ENCODE assay signal across 22 cellular contexts in genomic region chr3:149450281-149450680, GRCh38. TPM values are rescaled to one million over a fixed set of nuclear protein-coding genes. Genes with fewer than 3 reads are reported as not detected.
A peak's percentile ranks its signal among the peaks of the same experiment; 100 is the strongest.
DNase-seq lines count a peak whose midpoint lies in the region; ATAC-seq, FAIRE-seq and TF ChIP-seq lines count a peak whose summit lies in the region.
"Had no signal": no experiment of that assay in that cellular context is flagged by ENCODE, and none has a peak within 500 bp of the region (broad histone marks: within the 10 kb centered on the region; RNA-seq: fewer than 3 reads in every experiment).

No MANE protein-coding gene starts in this region.

- H3K9me3 ChIP-seq in left ventricle myocardium inferior (replicated peaks) (peaks cover 15% of the 10 kb centered on the region), GM12878 (replicated peaks; ENCODE audit: control insufficient read depth, insufficient read depth, low read length) (peaks cover 6% of the 10 kb centered on the region), ovary (no peaks in the 10 kb centered on the region)

- intact Hi-C loops in left ventricle myocardium inferior (cut with micrococcal nuclease) (no loop called here), Right ventricle myocardium superior (cut with DNase I) (no loop called here), GM12878 (cut with micrococcal nuclease; ENCODE audit: unreplicated experiment) (no loop called here), ovary (cut with DNase I) (no loop called here)

- no peak overlapping the region for H3K4me3 ChIP-seq in left ventricle myocardium inferior
- H3K4me3 ChIP-seq in GM12878: no peak overlapping the region
- H3K4me3 ChIP-seq in ovary: no peak overlapping the region
- H3K4me3 ChIP-seq: skin epidermis had no signal

- H3K9ac ChIP-seq in GM12878 (ENCODE audit: control insufficient read depth, insufficient read depth, low read length): no peak overlapping the region

- POLR2A ChIA-PET in GM12878 (lab: Charles Lee): no interaction called here

- H2AFZ ChIP-seq in GM12878 (ENCODE audit: control insufficient read depth, low read depth, low read length): no peak overlapping the region

- TF ChIP-seq CTCF in left ventricle myocardium inferior (IDR thresholded peaks at IDR 0.05; ENCODE audit: borderline replicate concordance) (no peak), GM12878 (IDR thresholded peaks at IDR 0.05 in 2 of 3, conservative IDR thresholded peaks at IDR 0.05 in 1 of 3; ENCODE audit: control insufficient read depth in 2 of 3, extremely low read depth in 1 of 3, insufficient read depth in 1 of 3, low read depth in 3 of 3, low read length in 3 of 3) (no peak), ovary (IDR thresholded peaks at IDR 0.05) (no peak)

- 42% methylated on average over 2 of the region's 2 CpGs for WGBS in GM12878 (ENCODE audit: insufficient coverage, insufficient replicate concordance, low lambda C conversion rate, missing lambda C conversion rate)
- WGBS in ovary, 3 donors: 79 to 90% (median 83%) methylated on average over 2 of the region's 2 CpGs

- CTCF ChIA-PET in GM12878 (lab: Yijun Ruan, JAX): no interaction called here

- ATAC-seq in Right ventricle myocardium superior (ENCODE audit: poor library complexity) (no peak), GM12878 (peak; percentile 54), GM19023 (IDR thresholded peaks at IDR 0.05; ENCODE audit: unreplicated experiment) (no peak)
- ATAC-seq: activated CD8-positive, alpha-beta memory T cell treated with anti-CD3 and anti-CD28 coated beads, Interleukin-2, amount 10 ng/mL, durations not matched to agents 7 days and 5 days; esophagus mucosa; naive thymus-derived CD4-positive, alpha-beta T cell had no signal

- H3K27me3 ChIP-seq in left ventricle myocardium inferior (ENCODE audit: low read depth) (no peaks in the 10 kb centered on the region), GM12878 (replicated peaks in 1 of 2; ENCODE audit: control insufficient read depth in 2 of 2, insufficient read depth in 2 of 2, low read length in 1 of 2) (no peaks in the 10 kb centered on the region), ovary (no peaks in the 10 kb centered on the region)

- TF ChIP-seq RAD21 in GM12878 (IDR thresholded peaks at IDR 0.05; ENCODE audit: insufficient read depth, low read depth, low read length): no peak

- TF ChIP-seq EP300 in GM12878 (IDR thresholded peaks at IDR 0.05; ENCODE audit: borderline replicate concordance in 1 of 2, control insufficient read depth in 1 of 2, low read depth in 2 of 2, low read length in 2 of 2) (no peak), ovary (IDR thresholded peaks at IDR 0.05) (no peak)

- SMC1A ChIA-PET in GM12878 (lab: Charles Lee; ENCODE audit: uncharacterized antibody, unreplicated experiment): interaction anchor here (0.7 to 1.4 kb wide), 2 partner anchors 9 to 29 kb away, joined by 3 to 5 read pairs; no protein-coding TSS in a partner anchor

- H3K79me2 ChIP-seq in GM12878 (ENCODE audit: control insufficient read depth, insufficient read depth, low read length): no peaks in the 10 kb centered on the region

- in situ Hi-C loops in GM12878 (cut with MboI): no loop called here

- DNase-seq in left ventricle myocardium inferior: no peak
- no peak for DNase-seq in Right ventricle myocardium superior
- DNase-seq in GM12878 (ENCODE audit: low read depth, low spot score): no peak
- peak; percentile 85 for DNase-seq in myocyte (ENCODE audit: low read depth)
- no peak for DNase-seq in NCI-H2227 treated with DMSO at 0.1 percent for 48 hours (lab: John Stamatoyannopoulos, UW)
- DNase-seq in NCI-H345 (lab: John Stamatoyannopoulos, UW): no peak
- DNase-seq in ovary: no peak
- DNase-seq: activated CD4-positive, alpha-beta T cell treated with anti-CD3 and anti-CD28 coated beads for 4 hours; activated CD8-positive, alpha-beta memory T cell treated with anti-CD3 and anti-CD28 coated beads, Interleukin-2, amount 10 ng/mL, durations not matched to agents 7 days and 5 days; CD4-positive, alpha-beta T cell; DND-41; KG1; naive thymus-derived CD4-positive, alpha-beta T cell; NCI-H1930; NCI-H446 treated with DMSO at 0.1 percent for 48 hours; stimulated activated CD4-positive, alpha-beta T cell treated with anti-CD3 and anti-CD28 coated beads, Interleukin-4, amount 100 ng/mL, for 24 hours had no signal

- TF ChIP-seq POLR2A in GM12878 (IDR thresholded peaks at IDR 0.05; ENCODE audit: low read depth, low read length) (no peak), ovary (IDR thresholded peaks at IDR 0.05) (no peak)

- H3K4me1 ChIP-seq in left ventricle myocardium inferior (peaks cover 27% of the 10 kb centered on the region), GM12878 (ENCODE audit: control insufficient read depth, insufficient read depth, low read length) (no peaks in the 10 kb centered on the region), ovary (ENCODE audit: insufficient read depth) (no peaks in the 10 kb centered on the region)

- H3K27ac ChIP-seq in left ventricle myocardium inferior (replicated peaks) (peak overlapping the region; percentile 76), GM12878 (ENCODE audit: control insufficient read depth, insufficient read depth) (no peak overlapping the region), ovary (no peak overlapping the region)

- H3K36me3 ChIP-seq in left ventricle myocardium inferior: no peaks in the 10 kb centered on the region
- no peaks in the 10 kb centered on the region for H3K36me3 ChIP-seq in GM12878 (ENCODE audit: control insufficient read depth in 2 of 2, insufficient read depth in 2 of 2, low read length in 1 of 2)
- no peaks in the 10 kb centered on the region for H3K36me3 ChIP-seq in ovary

- no peak overlapping the region for H3K4me2 ChIP-seq in GM12878 (ENCODE audit: control insufficient read depth, insufficient read depth)

- no peak for FAIRE-seq in GM12878 (lab: Jason Lieb, UNC)

- BruUV-seq in GM12878 (replicated peaks; lab: Mats Ljungman, UMichigan): no TSS peak

- RAD21 ChIA-PET in GM12878 (lab: Charles Lee; ENCODE audit: unreplicated experiment): interaction anchor here (1.4 kb wide), 1 partner anchor 22 kb away, joined by 3 read pairs; no protein-coding TSS in a partner anchor

- no peaks in the 10 kb centered on the region for H4K20me1 ChIP-seq in GM12878 (ENCODE audit: control insufficient read depth, insufficient read depth)

TF ChIP-seq in GM12878, 131 proteins besides CTCF, POLR2A, EP300 and RAD21:
- TF ChIP-seq RUNX3 (IDR thresholded peaks at IDR 0.05; ENCODE audit: low read length): peak; percentile 10; the same call in 1 of the 2 replicates
- TF ChIP-seq RAD51 (IDR thresholded peaks at IDR 0.05): no peak
- no peak for TF ChIP-seq NRF1 (conservative IDR thresholded peaks at IDR 0.05; ENCODE audit: low read depth, low read length)
- peak; percentile 46; the same call in 1 of the 2 replicates for TF ChIP-seq ZNF687 (IDR thresholded peaks at IDR 0.05)
- peak; percentile 81 for TF ChIP-seq ATF7 (IDR thresholded peaks at IDR 0.05; ENCODE audit: low read depth)

RNA-seq across cellular contexts. Expression of gene TM4SF4, which starts 24.2 kb away (rescaled TPM):
- not detected for total RNA-seq in left ventricle myocardium inferior
- total RNA-seq in Right ventricle myocardium superior: not detected
- not detected in 2 replicates for total RNA-seq in GM12878 (2013; cell fraction: nucleolus; rRNA removed)
- total RNA-seq in GM12878 (2014; rRNA removed): not detected in 2 replicates
- not detected in 2 replicates for total RNA-seq in GM12878 (2014; rRNA removed; fragmentation: Illumina TruSeq; extraction: Trizol)
- 1.3 and 1.7 TPM in 2 replicates for total RNA-seq in GM12878 (2021)
- polyA plus RNA-seq in GM12878 (2011; ENCODE audit: low read depth): not detected
- not detected in 2 replicates for polyA plus RNA-seq in GM12878 (2011; rRNA removed)
- polyA plus RNA-seq in GM12878 (2011; cell fraction: cytosol; rRNA removed): not detected in 2 replicates
- not detected in 2 replicates for polyA plus RNA-seq in GM12878 (2011; cell fraction: nucleus; rRNA removed)
- polyA plus RNA-seq in GM12878 (2012): not detected in 2 replicates
- not detected in 2 replicates for polyA plus RNA-seq in GM12878 (2014; fragmentation: Illumina TruSeq; extraction: Trizol)
- polyA plus RNA-seq in GM12878 (2014; fragmentation: Nextera tagmentation; extraction: Ambion mirVana): under 1 TPM in 1 of 2 experiments, not detected in 1; 0.06 TPM
- polyA plus RNA-seq in GM12878 (2014; rRNA removed): not detected in 2 replicates
- not detected for polyA plus RNA-seq in GM12878 (2016; fragmentation: Nextera tagmentation; extraction: Ambion mirVana)
- not detected in 2 replicates for polyA minus RNA-seq in GM12878 (2011; rRNA and poly(A)+ RNA removed)
- polyA minus RNA-seq in GM12878 (2011; cell fraction: cytosol; rRNA and poly(A)+ RNA removed): not detected in 2 replicates
- polyA minus RNA-seq in GM12878 (2011; cell fraction: nucleus; rRNA and poly(A)+ RNA removed): not detected in 2 replicates
- 0.21 and 0.47 TPM in 2 replicates for total RNA-seq in myocyte
- 0.49 TPM for polyA plus RNA-seq in myocyte (2012)
- total RNA-seq in ovary: 1 to 10 TPM in 2 of 7 donors, under 1 TPM in 1, not detected in 4; 0.12 to 6.9 (median 4.6) TPM
- 1 to 10 TPM in 1 of 2 donors, under 1 TPM in 1; 0.10 to 4.5 TPM for polyA plus RNA-seq in ovary
- total RNA-seq: activated CD8-positive, alpha-beta memory T cell treated with anti-CD3 and anti-CD28 coated beads, Interleukin-2, amount 10 ng/mL, durations not matched to agents 7 days and 5 days; activated T-helper 2 cell treated with anti-CD3 and anti-CD28 coated beads, Interferon-gamma antibody, Interleukin-2, Interleukin-4, amounts not matched to agents 10 μg/mL and 5 μg/mL and 100 μg/mL, durations not matched to agents 14 hours and 24 hours and 36 hours; CD4-positive, alpha-beta T cell; esophagus mucosa; glomerular endothelial cell; naive thymus-derived CD4-positive, alpha-beta T cell; urinary bladder had no signal
- polyA plus RNA-seq: naive thymus-derived CD4-positive, alpha-beta T cell had no signal
